25 cellular contexts compared by ENCODE assay signal in the genomic region with DNA sequence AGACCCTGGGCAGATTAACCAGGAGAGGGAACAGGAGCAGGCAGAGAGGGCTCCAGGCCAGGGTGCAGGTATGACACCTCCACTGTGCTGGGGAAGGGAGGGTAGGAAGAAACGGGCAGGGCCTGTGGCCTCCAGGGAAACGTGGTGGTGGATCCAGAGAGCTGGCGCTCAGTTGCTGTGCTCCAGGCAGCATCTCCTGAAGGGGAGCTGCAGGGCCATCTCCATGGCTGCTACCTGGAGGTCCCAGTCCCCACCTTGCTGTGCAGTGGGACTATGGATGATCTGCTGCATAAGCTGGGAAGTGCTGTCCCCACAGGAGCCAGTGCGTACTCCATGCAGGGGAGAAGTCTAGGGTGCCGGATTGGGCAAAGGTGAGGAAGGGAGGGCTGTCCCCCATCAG.
DNase-seq lines count a peak whose midpoint lies in the region; ATAC-seq, FAIRE-seq and TF ChIP-seq lines count a peak whose summit lies in the region.
"Had no signal": no experiment of that assay in that cellular context is flagged by ENCODE, and none has a peak within 500 bp of the region (broad histone marks: within the 10 kb centered on the region; RNA-seq: fewer than 3 reads in every experiment).

No MANE protein-coding gene starts in this region.

- POLR2A ChIA-PET in HepG2 (lab: Yijun Ruan, JAX), result no interaction called here

- ATAC-seq in HepG2 (peak; percentile 46), HG02981 (IDR thresholded peaks at IDR 0.05; ENCODE audit: unreplicated experiment) (no peak)
- no peak for ATAC-seq in stimulated activated naive B cell treated with anti-CD40 and anti-IgM and Interleukin-4, amounts not matched to agents 10 μg/mL and 1 μg/mL and 100 μg/mL, for 72 hours (replicated peaks)
- ATAC-seq: Panc1, SK-N-SH treated with all-trans-retinoic acid at 6 μM for 48 hours had no signal

- no peak for FAIRE-seq in HepG2 (lab: Jason Lieb, UNC)
- FAIRE-seq: A204.1, GM19239, HTR-8/SVneo had no signal

- no peak overlapping the region for H3K27ac Mint-ChIP-seq in CD14-positive monocyte
- H3K27ac Mint-ChIP-seq in stimulated activated naive B cell treated with anti-CD40 and anti-IgM and Interleukin-4, amounts not matched to agents 10 μg/mL and 1 μg/mL and 100 μg/mL, for 72 hours, result peak overlapping the region; percentile 6
- H3K27ac Mint-ChIP-seq: B cell, HFFc6 had no signal

- no peak overlapping the region for H3K27ac ChIP-seq in HepG2 (ENCODE audit: extremely low read length, insufficient read depth, low read length)

- no peak for TF ChIP-seq RAD21 in HepG2 (CRISPR knock-in tag; IDR thresholded peaks at IDR 0.05)

- no peak overlapping the region for H3K4me3 ChIP-seq in NT2/D1 (ENCODE audit: insufficient read length, low read depth)
- no peak overlapping the region for H3K4me3 ChIP-seq in HepG2 (replicated peaks in 1 of 3; ENCODE audit: insufficient read depth in 1 of 3, low read depth in 2 of 3, low read length in 3 of 3)

- no peak overlapping the region for H2AFZ ChIP-seq in HepG2 (ENCODE audit: low read length)

- H3K4me2 ChIP-seq in HepG2 (ENCODE audit: low read depth, low read length), result no peak overlapping the region

- peaks cover 26% of the 10 kb centered on the region for H3K4me1 ChIP-seq in NT2/D1 (ENCODE audit: insufficient read depth, insufficient read length)
- no peaks in the 10 kb centered on the region for H3K4me1 ChIP-seq in HepG2 (ENCODE audit: insufficient read depth, low read length)

- no peak for TF ChIP-seq EP300 in HepG2 (IDR thresholded peaks at IDR 0.05; ENCODE audit: low read depth in 2 of 2, low read length in 2 of 2)
- TF ChIP-seq EP300 in HepG2 (CRISPR knock-in tag; IDR thresholded peaks at IDR 0.05; ENCODE audit: borderline replicate concordance), result no peak

- peak; percentile 30 for DNase-seq in CD14-positive monocyte (ENCODE audit: low spot score)
- no peak for DNase-seq in NT2/D1 (ENCODE audit: low read depth, low spot score)
- no peak for DNase-seq in HepG2 (ENCODE audit: low spot score)
- no peak for DNase-seq in stimulated activated naive B cell treated with anti-CD40 and anti-IgM and Interleukin-4, amounts not matched to agents 10 μg/mL and 1 μg/mL and 100 μg/mL, for 72 hours
- DNase-seq in activated CD4-positive, alpha-beta T cell treated with anti-CD3 and anti-CD28 coated beads for 4 hours, result no peak
- no peak for DNase-seq in SIG-M5 (lab: John Stamatoyannopoulos, UW)
- DNase-seq: EL; GF-D8; HFFc6; Karpas-422; MV-4-11; NCI-H1105 treated with DMSO at 0.1 percent for 48 hours; NCI-H2029 treated with DMSO at 0.1 percent for 48 hours; NCI-H226; NCI-H510A treated with DMSO at 0.1 percent for 48 hours; NCI-H748 treated with DMSO at 0.1 percent for 48 hours; NK-92 treated with Interleukin-12 subunit alpha and Interleukin-12 subunit beta, amount 100 ng/mL, for 24 hours had no signal

- H3K36me3 Mint-ChIP-seq in CD14-positive monocyte, result no peaks in the 10 kb centered on the region
- H3K36me3 Mint-ChIP-seq in stimulated activated naive B cell treated with anti-CD40 and anti-IgM and Interleukin-4, amounts not matched to agents 10 μg/mL and 1 μg/mL and 100 μg/mL, for 72 hours, result no peaks in the 10 kb centered on the region
- H3K36me3 Mint-ChIP-seq: IgD-negative memory B cell had no signal

- WGBS in HepG2 (ENCODE audit: low lambda C conversion rate), result 6% methylated on average over 5 of the region's 5 CpGs

- in situ Hi-C loops in HepG2 (cut with HindIII; ENCODE audit: extremely low pct_ligation_motif_present, low pct_unique_long_range_greater_than_20kb), result no loop called here

- CTCF ChIA-PET in HepG2 (lab: Yijun Ruan, JAX; ENCODE audit: low intra/inter-chr PET ratio, low total read pairs), result no interaction called here

- TF ChIP-seq CTCF in CD14-positive monocyte (IDR thresholded peaks at IDR 0.05) (no peak), HepG2 (CRISPR knock-in tag; IDR thresholded peaks at IDR 0.05) (no peak)

- TF ChIP-seq POLR2A in HepG2 (IDR thresholded peaks at IDR 0.05; ENCODE audit: insufficient read depth in 1 of 2, low read depth in 2 of 2, low read length in 2 of 2), result no peak

- peaks cover 11% of the 10 kb centered on the region for H3K4me1 Mint-ChIP-seq in CD14-positive monocyte
- H3K4me1 Mint-ChIP-seq in stimulated activated naive B cell treated with anti-CD40 and anti-IgM and Interleukin-4, amounts not matched to agents 10 μg/mL and 1 μg/mL and 100 μg/mL, for 72 hours, result peaks cover 0 to 1% of the 10 kb centered on the region in 2 donors
- H3K4me1 Mint-ChIP-seq: B cell had no signal

- BruUV-seq in HepG2 (replicated peaks; lab: Mats Ljungman, UMichigan), result no TSS peak

- no peaks in the 10 kb centered on the region for H3K79me2 ChIP-seq in HepG2 (ENCODE audit: insufficient read depth, low read length)

- H3K27me3 ChIP-seq in NT2/D1 (ENCODE audit: insufficient read depth, insufficient read length), result no peaks in the 10 kb centered on the region
- H3K27me3 ChIP-seq in HepG2 (ENCODE audit: control insufficient read depth in 1 of 2, insufficient read depth in 2 of 2, low read length in 2 of 2), result peaks cover 10 to 29% of the 10 kb centered on the region in 2 experiments; a peak in 4 of 5 replicates

- H3K9me3 ChIP-seq in NT2/D1 (ENCODE audit: insufficient read depth, low read length) (no peaks in the 10 kb centered on the region), HepG2 (ENCODE audit: low read length) (no peaks in the 10 kb centered on the region)

- H3K9me3 Mint-ChIP-seq in CD14-positive monocyte, result peaks cover 0 to 3% (median 0%) of the 10 kb centered on the region in 7 donors
- H3K9me3 Mint-ChIP-seq in stimulated activated naive B cell treated with anti-CD40 and anti-IgM and Interleukin-4, amounts not matched to agents 10 μg/mL and 1 μg/mL and 100 μg/mL, for 72 hours, result peaks cover 0 to 2% of the 10 kb centered on the region in 2 donors
- H3K9me3 Mint-ChIP-seq: HFFc6, IgD-negative memory B cell had no signal

- intact Hi-C loops in CD14-positive monocyte (cut with micrococcal nuclease) (no loop called here), HepG2 (cut with micrococcal nuclease; ENCODE audit: unreplicated experiment) (no loop called here)

- H3K9ac ChIP-seq in NT2/D1 (ENCODE audit: insufficient read length, low read depth) (peak overlapping the region; percentile 6), HepG2 (ENCODE audit: insufficient read depth, low read depth, low read length) (no peak overlapping the region)

- no peaks in the 10 kb centered on the region for H4K20me1 ChIP-seq in HepG2 (ENCODE audit: insufficient read depth, low read length)

- H3K36me3 ChIP-seq in NT2/D1 (ENCODE audit: insufficient read depth, insufficient read length, low read length) (no peaks in the 10 kb centered on the region), HepG2 (replicated peaks in 1 of 2; ENCODE audit: control insufficient read depth in 1 of 2, insufficient read depth in 2 of 2, low read length in 2 of 2) (no peaks in the 10 kb centered on the region)

- H3K27me3 Mint-ChIP-seq in CD14-positive monocyte (ENCODE audit: low read depth in 3 of 3), result peaks cover 7 to 9% (median 8%) of the 10 kb centered on the region in 3 donors
- H3K27me3 Mint-ChIP-seq in stimulated activated naive B cell treated with anti-CD40 and anti-IgM and Interleukin-4, amounts not matched to agents 10 μg/mL and 1 μg/mL and 100 μg/mL, for 72 hours, result peaks cover 38 to 41% of the 10 kb centered on the region in 2 donors

- H3K4me3 Mint-ChIP-seq in CD14-positive monocyte, result no peak overlapping the region
- no peak overlapping the region for H3K4me3 Mint-ChIP-seq in stimulated activated naive B cell treated with anti-CD40 and anti-IgM and Interleukin-4, amounts not matched to agents 10 μg/mL and 1 μg/mL and 100 μg/mL, for 72 hours
- H3K4me3 Mint-ChIP-seq: B cell, HFFc6, IgD-negative memory B cell had no signal

TF ChIP-seq in HepG2, 621 proteins besides CTCF, POLR2A, EP300 and RAD21 (continues in another document):
- TF ChIP-seq, protein P1, sequence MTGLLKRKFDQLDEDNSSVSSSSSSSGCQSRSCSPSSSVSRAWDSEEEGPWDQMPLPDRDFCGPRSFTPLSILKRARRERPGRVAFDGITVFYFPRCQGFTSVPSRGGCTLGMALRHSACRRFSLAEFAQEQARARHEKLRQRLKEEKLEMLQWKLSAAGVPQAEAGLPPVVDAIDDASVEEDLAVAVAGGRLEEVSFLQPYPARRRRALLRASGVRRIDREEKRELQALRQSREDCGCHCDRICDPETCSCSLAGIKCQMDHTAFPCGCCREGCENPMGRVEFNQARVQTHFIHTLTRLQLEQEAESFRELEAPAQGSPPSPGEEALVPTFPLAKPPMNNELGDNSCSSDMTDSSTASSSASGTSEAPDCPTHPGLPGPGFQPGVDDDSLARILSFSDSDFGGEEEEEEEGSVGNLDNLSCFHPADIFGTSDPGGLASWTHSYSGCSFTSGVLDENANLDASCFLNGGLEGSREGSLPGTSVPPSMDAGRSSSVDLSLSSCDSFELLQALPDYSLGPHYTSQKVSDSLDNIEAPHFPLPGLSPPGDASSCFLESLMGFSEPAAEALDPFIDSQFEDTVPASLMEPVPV (CRISPR knock-in tag; IDR thresholded peaks at IDR 0.05), result no peak
- TF ChIP-seq, protein P2, sequence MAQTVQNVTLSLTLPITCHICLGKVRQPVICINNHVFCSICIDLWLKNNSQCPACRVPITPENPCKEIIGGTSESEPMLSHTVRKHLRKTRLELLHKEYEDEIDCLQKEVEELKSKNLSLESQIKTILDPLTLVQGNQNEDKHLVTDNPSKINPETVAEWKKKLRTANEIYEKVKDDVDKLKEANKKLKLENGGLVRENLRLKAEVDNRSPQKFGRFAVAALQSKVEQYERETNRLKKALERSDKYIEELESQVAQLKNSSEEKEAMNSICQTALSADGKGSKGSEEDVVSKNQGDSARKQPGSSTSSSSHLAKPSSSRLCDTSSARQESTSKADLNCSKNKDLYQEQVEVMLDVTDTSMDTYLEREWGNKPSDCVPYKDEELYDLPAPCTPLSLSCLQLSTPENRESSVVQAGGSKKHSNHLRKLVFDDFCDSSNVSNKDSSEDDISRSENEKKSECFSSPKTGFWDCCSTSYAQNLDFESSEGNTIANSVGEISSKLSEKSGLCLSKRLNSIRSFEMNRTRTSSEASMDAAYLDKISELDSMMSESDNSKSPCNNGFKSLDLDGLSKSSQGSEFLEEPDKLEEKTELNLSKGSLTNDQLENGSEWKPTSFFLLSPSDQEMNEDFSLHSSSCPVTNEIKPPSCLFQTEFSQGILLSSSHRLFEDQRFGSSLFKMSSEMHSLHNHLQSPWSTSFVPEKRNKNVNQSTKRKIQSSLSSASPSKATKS (CRISPR knock-in tag; IDR thresholded peaks at IDR 0.05), result no peak
- TF ChIP-seq ZNF629 (CRISPR knock-in tag; conservative IDR thresholded peaks at IDR 0.05) (no peak), RBFOX2 (IDR thresholded peaks at IDR 0.05; ENCODE audit: low read depth, low read length) (no peak), MTA1 (CRISPR knock-in tag; IDR thresholded peaks at IDR 0.05; ENCODE audit: borderline replicate concordance) (no peak), ZNF260 (CRISPR knock-in tag; IDR thresholded peaks at IDR 0.05; ENCODE audit: borderline replicate concordance, low read depth) (no peak), ZNF724P (CRISPR knock-in tag; IDR thresholded peaks at IDR 0.05; ENCODE audit: borderline replicate concordance) (no peak), ZNF354B (CRISPR knock-in tag; IDR thresholded peaks at IDR 0.05) (no peak)
